1 cellular context compared by ENCODE assay signal in the genomic region with DNA sequence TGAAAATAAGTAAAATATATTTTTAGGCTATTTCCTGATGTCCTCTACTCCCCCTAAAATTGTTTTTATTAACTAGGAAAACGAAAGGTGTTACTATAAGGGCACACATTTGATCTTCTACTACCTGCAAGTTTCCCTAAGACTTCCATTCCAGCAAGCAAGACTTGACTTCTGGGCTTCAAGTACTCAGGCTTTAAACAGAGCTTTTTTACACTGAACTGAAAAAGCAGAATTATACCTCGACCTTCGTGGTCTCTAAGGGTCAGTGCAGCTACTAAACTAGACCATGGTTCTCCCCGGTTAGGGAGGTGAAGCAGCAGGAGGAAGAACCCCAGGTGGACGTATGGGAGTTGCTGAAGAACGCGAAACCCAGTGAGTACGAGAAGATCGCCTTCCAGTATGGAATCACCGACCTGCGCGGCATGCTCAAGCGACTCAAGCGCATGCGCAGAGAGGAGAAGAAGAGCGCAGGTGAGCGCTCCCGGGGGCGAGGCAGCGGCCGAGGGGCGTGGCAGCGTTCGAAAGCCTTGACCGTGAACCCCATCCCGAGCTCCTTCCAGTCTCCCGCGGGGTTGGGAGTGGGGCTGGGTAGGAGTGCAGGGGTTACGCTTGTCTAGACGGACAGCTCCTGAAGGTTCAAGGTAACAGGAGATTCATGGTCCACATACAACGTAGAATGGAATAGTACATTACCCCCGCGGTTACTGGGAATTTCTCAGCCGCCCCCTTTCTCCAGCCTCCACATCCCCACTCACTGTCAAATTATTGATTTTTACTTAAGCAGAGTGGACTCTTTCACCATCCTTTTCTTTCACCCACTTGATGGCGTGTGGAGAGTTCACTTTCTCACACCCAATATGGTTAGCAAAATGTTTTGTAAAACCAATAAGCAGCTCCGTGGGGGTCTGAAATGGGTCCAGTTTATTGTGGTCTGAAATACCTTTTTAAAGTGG.
TF ChIP-seq lines count a peak whose summit lies in the region.

No MANE protein-coding gene starts in this region.

TF ChIP-seq in H1, 55 proteins besides CTCF, POLR2A, EP300 and RAD21 (continued from another document):
- no peak for TF ChIP-seq BACH1 (IDR thresholded peaks at IDR 0.05; ENCODE audit: low read length)
- TF ChIP-seq CHD2 (IDR thresholded peaks at IDR 0.05; ENCODE audit: low read length): 0 out of 2 replicates have a peak, but pooled peaks have one; percentile 39
- TF ChIP-seq YY1 (IDR thresholded peaks at IDR 0.05; ENCODE audit: low read depth, low read length): 0 out of 2 replicates have a peak, but pooled peaks have one; percentile 37
- TF ChIP-seq TAF7 (optimal IDR thresholded peaks at IDR 0.05; ENCODE audit: borderline replicate concordance, low read depth, low read length): no peak
- TF ChIP-seq MAFK (IDR thresholded peaks at IDR 0.05; ENCODE audit: low read depth, low read length): no peak
- 0 out of 2 replicates have a peak, but pooled peaks have one; percentile 3 for TF ChIP-seq ATF3 (IDR thresholded peaks at IDR 0.05; ENCODE audit: insufficient read depth, low read depth, low read length)
- peak; percentile 96 for TF ChIP-seq MAX (IDR thresholded peaks at IDR 0.05)
- TF ChIP-seq GTF2F1 (IDR thresholded peaks at IDR 0.05; ENCODE audit: borderline replicate concordance, low read depth, low read length): no peak
- peak; percentile 40 for TF ChIP-seq ASH2L (IDR thresholded peaks at IDR 0.05; ENCODE audit: low read length)
- TF ChIP-seq NRF1 (IDR thresholded peaks at IDR 0.05; ENCODE audit: low read depth, low read length): peak; percentile 93
- TF ChIP-seq E2F6 (IDR thresholded peaks at IDR 0.05): peak; percentile 95
